7 cellular contexts compared by ENCODE assay signal in genomic region chr9:83705219-83705651, GRCh38. TPM values are rescaled to one million over a fixed set of nuclear protein-coding genes. Genes with fewer than 3 reads are reported as not detected.
DNase-seq lines count a peak whose midpoint lies in the region; ATAC-seq, FAIRE-seq and TF ChIP-seq lines count a peak whose summit lies in the region.
"Not testable (repeated sequence)": the region's sequence is repeated elsewhere in the genome, so short reads cannot be mapped to it uniquely, and the experiment has no call there.

No MANE protein-coding gene starts in this region.

- in situ Hi-C loops in HepG2 (cut with HindIII; ENCODE audit: extremely low pct_ligation_motif_present, low pct_unique_long_range_greater_than_20kb): not testable (repeated sequence)

- peak overlapping the region; percentile 87 for H3K4me3 ChIP-seq in GM12864 (ENCODE audit: low read depth, low read length)
- H3K4me3 ChIP-seq in Loucy (ENCODE audit: low read length, poor library complexity, severe bottlenecking): peak overlapping the region; percentile 90
- H3K4me3 ChIP-seq in HepG2 (replicated peaks in 1 of 3; ENCODE audit: insufficient read depth in 1 of 3, low read depth in 2 of 3, low read length in 3 of 3): peak overlapping the region; percentile 82 to 99 (median 94); a peak in 4 of 6 replicates

- intact Hi-C loops in activated T-helper 2 cell treated with anti-CD3 and anti-CD28 coated beads, Interferon-gamma antibody, Interleukin-2, Interleukin-4, amounts not matched to agents 10 μg/mL and 5 μg/mL and 100 μg/mL, durations not matched to agents 14 hours and 24 hours and 36 hours (cut with micrococcal nuclease): loop anchor here (5.0 kb wide), 1 partner anchor 112 kb away; the partner anchor contains the start of gene GKAP1
- intact Hi-C loops in HepG2 (cut with micrococcal nuclease; ENCODE audit: unreplicated experiment): loop anchor here (5.0 kb wide), 1 partner anchor 43 kb away; no protein-coding TSS in a partner anchor

- H3K4me3 Mint-ChIP-seq in activated T-helper 2 cell treated with anti-CD3 and anti-CD28 coated beads, Interferon-gamma antibody, Interleukin-2, Interleukin-4, amounts not matched to agents 10 μg/mL and 5 μg/mL and 100 μg/mL, durations not matched to agents 14 hours and 24 hours and 36 hours (ENCODE audit: low read depth): peak overlapping the region; percentile 88
- H3K4me3 Mint-ChIP-seq in central memory CD8-positive, alpha-beta T cell: peak overlapping the region; percentile 98
- peak overlapping the region; percentile 94 for H3K4me3 Mint-ChIP-seq in progenitor cell of endocrine pancreas (ENCODE audit: low read depth)

- not testable (repeated sequence) for TF ChIP-seq EP300 in HepG2 (IDR thresholded peaks at IDR 0.05; ENCODE audit: low read depth in 2 of 2, low read length in 2 of 2); HepG2 (CRISPR knock-in tag; IDR thresholded peaks at IDR 0.05; ENCODE audit: borderline replicate concordance)

- not testable (repeated sequence) for H3K27me3 ChIP-seq in Loucy (ENCODE audit: insufficient read depth, low read length, poor library complexity, severe bottlenecking); HepG2 (ENCODE audit: control insufficient read depth in 1 of 2, insufficient read depth in 2 of 2, low read length in 2 of 2)

- WGBS in HepG2 (ENCODE audit: low lambda C conversion rate): 74% methylated on average over 12 of the region's 12 CpGs

- H4K20me1 ChIP-seq in Loucy (ENCODE audit: insufficient read depth, low read length, poor library complexity, severe bottlenecking): peaks cover 71% of the 10 kb centered on the region
- peaks cover 56% of the 10 kb centered on the region for H4K20me1 ChIP-seq in HepG2 (ENCODE audit: insufficient read depth, low read length)

- H3K9ac ChIP-seq in Loucy (ENCODE audit: low read depth, low read length, poor library complexity, severe bottlenecking) (peak overlapping the region; percentile 91), HepG2 (ENCODE audit: insufficient read depth, low read depth, low read length) (peak overlapping the region; percentile 95; the same call in 1 of the 2 replicates)

- H3K4me1 ChIP-seq in Loucy (ENCODE audit: insufficient read depth, low read length, poor library complexity, severe bottlenecking) (peaks cover 60% of the 10 kb centered on the region), HepG2 (ENCODE audit: insufficient read depth, low read length) (peaks cover 60% of the 10 kb centered on the region)

- TF ChIP-seq CTCF in GM12864 (IDR thresholded peaks at IDR 0.05; ENCODE audit: low read depth, low read length, missing control alignments); Loucy (conservative IDR thresholded peaks at IDR 0.05; ENCODE audit: low read length); VCaP (conservative IDR thresholded peaks at IDR 0.05); HepG2 (CRISPR knock-in tag; IDR thresholded peaks at IDR 0.05); progenitor cell of endocrine pancreas (IDR thresholded peaks at IDR 0.05; ENCODE audit: unreplicated experiment): not testable (repeated sequence)

- H3K27me3 Mint-ChIP-seq in activated T-helper 2 cell treated with anti-CD3 and anti-CD28 coated beads, Interferon-gamma antibody, Interleukin-2, Interleukin-4, amounts not matched to agents 10 μg/mL and 5 μg/mL and 100 μg/mL, durations not matched to agents 14 hours and 24 hours and 36 hours (ENCODE audit: low read depth); central memory CD8-positive, alpha-beta T cell; progenitor cell of endocrine pancreas: not testable (repeated sequence)

- peaks cover 44% of the 10 kb centered on the region for H3K4me1 Mint-ChIP-seq in activated T-helper 2 cell treated with anti-CD3 and anti-CD28 coated beads, Interferon-gamma antibody, Interleukin-2, Interleukin-4, amounts not matched to agents 10 μg/mL and 5 μg/mL and 100 μg/mL, durations not matched to agents 14 hours and 24 hours and 36 hours (ENCODE audit: low read depth)
- peaks cover 54% of the 10 kb centered on the region for H3K4me1 Mint-ChIP-seq in central memory CD8-positive, alpha-beta T cell
- peaks cover 17% of the 10 kb centered on the region for H3K4me1 Mint-ChIP-seq in progenitor cell of endocrine pancreas (ENCODE audit: low read depth)

- not testable (repeated sequence) for DNase-seq in GM12864 (ENCODE audit: low read depth); activated T-helper 2 cell treated with anti-CD3 and anti-CD28 coated beads, Interferon-gamma antibody, Interleukin-2, Interleukin-4, amounts not matched to agents 10 μg/mL and 5 μg/mL and 100 μg/mL, durations not matched to agents 14 hours and 24 hours and 36 hours (ENCODE audit: low spot score); central memory CD8-positive, alpha-beta T cell (ENCODE audit: low spot score in 2 of 2); progenitor cell of endocrine pancreas (ENCODE audit: low spot score, unreplicated experiment)
- DNase-seq in HepG2 (ENCODE audit: low spot score): peak; percentile 21

- not testable (repeated sequence) for H3K36me3 ChIP-seq in Loucy (ENCODE audit: insufficient read depth, low read length); HepG2 (replicated peaks in 1 of 2; ENCODE audit: control insufficient read depth in 1 of 2, insufficient read depth in 2 of 2, low read length in 2 of 2)

- not testable (repeated sequence) for BruUV-seq in HepG2 (replicated peaks; lab: Mats Ljungman, UMichigan)

- FAIRE-seq in HepG2 (lab: Jason Lieb, UNC): not testable (repeated sequence)

- not testable (repeated sequence) for H2AFZ ChIP-seq in Loucy (ENCODE audit: low read length); HepG2 (ENCODE audit: low read length)

- CTCF ChIA-PET in HepG2 (lab: Yijun Ruan, JAX; ENCODE audit: low intra/inter-chr PET ratio, low total read pairs): not testable (repeated sequence)

- not testable (repeated sequence) for ATAC-seq in central memory CD8-positive, alpha-beta T cell (replicated peaks; ENCODE audit: extremely low read depth, poor library complexity, severe bottlenecking); HepG2

- H3K27ac ChIP-seq in VCaP (peak overlapping the region; percentile 98; the same call in 1 of the 2 replicates), HepG2 (ENCODE audit: extremely low read length, insufficient read depth, low read length) (peak overlapping the region; percentile 11)

- TF ChIP-seq RAD21 in HepG2 (CRISPR knock-in tag; IDR thresholded peaks at IDR 0.05): not testable (repeated sequence)

- H3K9me3 Mint-ChIP-seq in activated T-helper 2 cell treated with anti-CD3 and anti-CD28 coated beads, Interferon-gamma antibody, Interleukin-2, Interleukin-4, amounts not matched to agents 10 μg/mL and 5 μg/mL and 100 μg/mL, durations not matched to agents 14 hours and 24 hours and 36 hours; central memory CD8-positive, alpha-beta T cell; progenitor cell of endocrine pancreas (ENCODE audit: low read depth): not testable (repeated sequence)

- H3K9me2 ChIP-seq in Loucy (replicated peaks; ENCODE audit: low read depth, low read length): not testable (repeated sequence)

- not testable (repeated sequence) for H3F3A ChIP-seq in Loucy (ENCODE audit: low read depth)

- H3K27ac Mint-ChIP-seq in activated T-helper 2 cell treated with anti-CD3 and anti-CD28 coated beads, Interferon-gamma antibody, Interleukin-2, Interleukin-4, amounts not matched to agents 10 μg/mL and 5 μg/mL and 100 μg/mL, durations not matched to agents 14 hours and 24 hours and 36 hours: peak overlapping the region; percentile 96
- peak overlapping the region; percentile 99 for H3K27ac Mint-ChIP-seq in central memory CD8-positive, alpha-beta T cell (ENCODE audit: low read depth)
- H3K27ac Mint-ChIP-seq in progenitor cell of endocrine pancreas: peak overlapping the region; percentile 99

- H3K79me2 ChIP-seq in Loucy (ENCODE audit: insufficient read depth, low read length) (peaks cover 79% of the 10 kb centered on the region), HepG2 (ENCODE audit: insufficient read depth, low read length) (peaks cover 75% of the 10 kb centered on the region)

- peaks cover 29% of the 10 kb centered on the region for H3K36me3 Mint-ChIP-seq in activated T-helper 2 cell treated with anti-CD3 and anti-CD28 coated beads, Interferon-gamma antibody, Interleukin-2, Interleukin-4, amounts not matched to agents 10 μg/mL and 5 μg/mL and 100 μg/mL, durations not matched to agents 14 hours and 24 hours and 36 hours (ENCODE audit: low read depth)
- H3K36me3 Mint-ChIP-seq in central memory CD8-positive, alpha-beta T cell (ENCODE audit: insufficient read depth): peaks cover 39% of the 10 kb centered on the region
- H3K36me3 Mint-ChIP-seq in progenitor cell of endocrine pancreas (ENCODE audit: insufficient read depth): not testable (repeated sequence)

- H3K4me2 ChIP-seq in Loucy (ENCODE audit: low read depth, low read length, poor library complexity, severe bottlenecking) (peak overlapping the region; percentile 91), HepG2 (ENCODE audit: low read depth, low read length) (peak overlapping the region; percentile 87)

- POLR2A ChIA-PET in HepG2 (lab: Yijun Ruan, JAX): not testable (repeated sequence)

- not testable (repeated sequence) for TF ChIP-seq POLR2A in HepG2 (IDR thresholded peaks at IDR 0.05; ENCODE audit: insufficient read depth in 1 of 2, low read depth in 2 of 2, low read length in 2 of 2)

- H3K9me3 ChIP-seq in Loucy (ENCODE audit: insufficient read depth, low read depth, low read length); HepG2 (ENCODE audit: low read length): not testable (repeated sequence)

RNA-seq across cellular contexts. Expression of gene UBQLN1, which starts 2.5 kb away (rescaled TPM):
- 138 and 140 TPM in 2 replicates for total RNA-seq in activated T-helper 2 cell treated with anti-CD3 and anti-CD28 coated beads, Interferon-gamma antibody, Interleukin-2, Interleukin-4, amounts not matched to agents 10 μg/mL and 5 μg/mL and 100 μg/mL, durations not matched to agents 14 hours and 24 hours and 36 hours
- total RNA-seq in HepG2 (2016; rRNA removed; fragmentation: Illumina TruSeq; extraction: Trizol): 83.8 and 99.6 TPM in 2 replicates
- 108 and 112 TPM in 2 replicates for total RNA-seq in HepG2 (2016; cell fraction: cytosol; rRNA removed; fragmentation: Illumina TruSeq; extraction: Trizol; ENCODE audit: low read depth)
- 84.3 and 103 TPM in 2 replicates for total RNA-seq in HepG2 (2016; cell fraction: insoluble cytoplasmic fraction; rRNA removed; fragmentation: Illumina TruSeq; extraction: Trizol)
- 88.3 and 91.3 TPM in 2 replicates for total RNA-seq in HepG2 (2016; cell fraction: membrane; rRNA removed; fragmentation: Illumina TruSeq; extraction: Trizol)
- 67.3 and 76.3 TPM in 2 replicates for total RNA-seq in HepG2 (2016; cell fraction: nucleus; rRNA removed; fragmentation: Illumina TruSeq; extraction: Trizol)
- polyA plus RNA-seq in HepG2 (2011; rRNA removed): 78.1 and 85.7 TPM in 2 replicates
- 41.6 and 51.6 TPM in 2 replicates for polyA plus RNA-seq in HepG2 (2011; cell fraction: cytosol; rRNA removed)
- 37.0 and 39.5 TPM in 2 replicates for polyA plus RNA-seq in HepG2 (2011; cell fraction: nucleus; rRNA removed)
- 61.9 and 66.8 TPM in 2 replicates for polyA plus RNA-seq in HepG2 (2012)
- 9.8 and 12.9 TPM in 2 replicates for polyA plus RNA-seq in HepG2 (2016; cell fraction: cytosol; fragmentation: Illumina TruSeq; extraction: Trizol; ENCODE audit: low read depth)
- 96.5 and 97.5 TPM in 2 replicates for polyA plus RNA-seq in HepG2 (2016; cell fraction: insoluble cytoplasmic fraction; fragmentation: Illumina TruSeq; extraction: Trizol; ENCODE audit: low read depth)
- 29.4 and 30.1 TPM in 2 replicates for polyA plus RNA-seq in HepG2 (2016; cell fraction: membrane; fragmentation: Illumina TruSeq; extraction: Trizol; ENCODE audit: low read depth)
- polyA plus RNA-seq in HepG2 (2016; cell fraction: nucleus; fragmentation: Illumina TruSeq; extraction: Trizol; ENCODE audit: insufficient read depth, low read depth): 54.4 and 58.0 TPM in 2 replicates
- 138 and 314 TPM in 2 replicates for polyA minus RNA-seq in HepG2 (2011; rRNA and poly(A)+ RNA removed; ENCODE audit: low replicate concordance)
- polyA minus RNA-seq in HepG2 (2011; cell fraction: cytosol; rRNA and poly(A)+ RNA removed): 92.2 and 96.8 TPM in 2 replicates
- polyA minus RNA-seq in HepG2 (2011; cell fraction: nucleus; rRNA and poly(A)+ RNA removed): 133 and 151 TPM in 2 replicates
- 103 and 108 TPM in 2 replicates for total RNA-seq in progenitor cell of endocrine pancreas
